ENCODE assay signal across 8 cellular contexts in genomic region chr1:182301467-182302198, GRCh38.
DNase-seq lines count a peak whose midpoint lies in the region; ATAC-seq and TF ChIP-seq lines count a peak whose summit lies in the region.

No MANE protein-coding gene starts in this region.

- POLR2A ChIA-PET in WTC11 (lab: Charles Lee), result no interaction called here

- no peaks in the 10 kb centered on the region for H3K27me3 Mint-ChIP-seq in WTC11 (ENCODE audit: low read depth)
- H3K27me3 Mint-ChIP-seq in stimulated activated naive CD8-positive, alpha-beta T cell treated with anti-CD3 and anti-CD28 coated beads, Interleukin-15, amount 100 ng/mL, for 72 hours, result no peaks in the 10 kb centered on the region

- DNase-seq in AML-193 (lab: John Stamatoyannopoulos, UW) (peak; percentile 53 to 68), H7 (peak; percentile 32), WTC11 (ENCODE audit: low spot score) (no peak), Right ventricle myocardium superior (peak; percentile 71)
- peak in 1 of 2 donors; percentile 23 for DNase-seq in stimulated activated naive CD8-positive, alpha-beta T cell treated with anti-CD3 and anti-CD28 coated beads, Interleukin-15, amount 100 ng/mL, for 72 hours

- intact Hi-C loops in Right ventricle myocardium superior (cut with DNase I), result loop anchor here (10.0 kb wide), 1 partner anchor 93 kb away; the partner anchor contains the start of gene GLUL

- CTCF ChIA-PET in WTC11 (lab: Charles Lee), result interaction anchor here (0.6 to 2.0 kb wide), 4 partner anchors 159 to 411 kb away, joined by 3 to 6 read pairs (median 3); no protein-coding TSS in a partner anchor

- TF ChIP-seq CTCF in WTC11 (IDR thresholded peaks at IDR 0.05), result no peak

- H3K36me3 Mint-ChIP-seq in WTC11, result no peaks in the 10 kb centered on the region

- no peaks in the 10 kb centered on the region for H3K27me3 ChIP-seq in H7 (ENCODE audit: control insufficient read depth, insufficient read depth, low read length)

- H3K4me3 ChIP-seq in H7 (ENCODE audit: insufficient read depth, low read depth, low read length), result no peak overlapping the region

- H3K4me1 Mint-ChIP-seq in WTC11, result peaks cover 14% of the 10 kb centered on the region
- peaks cover 28% of the 10 kb centered on the region for H3K4me1 Mint-ChIP-seq in stimulated activated naive CD8-positive, alpha-beta T cell treated with anti-CD3 and anti-CD28 coated beads, Interleukin-15, amount 100 ng/mL, for 72 hours

- H3K9me3 Mint-ChIP-seq in WTC11, result peaks cover 11% of the 10 kb centered on the region; the same call in 1 of the 2 replicates
- H3K9me3 Mint-ChIP-seq in stimulated activated naive CD8-positive, alpha-beta T cell treated with anti-CD3 and anti-CD28 coated beads, Interleukin-15, amount 100 ng/mL, for 72 hours, result no peaks in the 10 kb centered on the region

- no peaks in the 10 kb centered on the region for H3K36me3 ChIP-seq in H7 (replicated peaks; ENCODE audit: control insufficient read depth, insufficient read depth, low read length)

- H3K4me3 Mint-ChIP-seq in WTC11, result no peak overlapping the region
- H3K4me3 Mint-ChIP-seq in stimulated activated naive CD8-positive, alpha-beta T cell treated with anti-CD3 and anti-CD28 coated beads, Interleukin-15, amount 100 ng/mL, for 72 hours, result no peak overlapping the region

- H3K27ac Mint-ChIP-seq in WTC11, result no peak overlapping the region
- peak overlapping the region in 1 of 2 donors; percentile 50 for H3K27ac Mint-ChIP-seq in stimulated activated naive CD8-positive, alpha-beta T cell treated with anti-CD3 and anti-CD28 coated beads, Interleukin-15, amount 100 ng/mL, for 72 hours

- peak; percentile 32; the same call in 1 of the 2 replicates for ATAC-seq in WTC11
- ATAC-seq in Right ventricle myocardium superior (ENCODE audit: poor library complexity), result peak; percentile 76
- ATAC-seq in stimulated activated naive CD8-positive, alpha-beta T cell treated with anti-CD3 and anti-CD28 coated beads, Interleukin-15, amount 100 ng/mL, for 72 hours, result peak; percentile 76
- no peak for ATAC-seq in GM21737 (IDR thresholded peaks at IDR 0.05; ENCODE audit: unreplicated experiment)
- no peak for ATAC-seq in GM21825 (IDR thresholded peaks at IDR 0.05; ENCODE audit: unreplicated experiment)
- no peak for ATAC-seq in HG02884 (IDR thresholded peaks at IDR 0.05; ENCODE audit: unreplicated experiment)

TF ChIP-seq in WTC11, 78 proteins besides CTCF, POLR2A, EP300 and RAD21:
- TF ChIP-seq SMAD3 (CRISPR knock-in tag; IDR thresholded peaks at IDR 0.05; ENCODE audit: borderline replicate concordance) (no peak), ESRRA (CRISPR knock-in tag; IDR thresholded peaks at IDR 0.05; ENCODE audit: borderline replicate concordance) (no peak), GABPB1 (CRISPR knock-in tag; IDR thresholded peaks at IDR 0.05) (peak; percentile 94), MYBL2 (CRISPR knock-in tag; IDR thresholded peaks at IDR 0.05) (no peak), USF2 (CRISPR knock-in tag; IDR thresholded peaks at IDR 0.05) (no peak)

Comparison
In these comparisons a context has a peak if more than half of its experiments do, and no peak if none do; other contexts are left out.
1. ATAC-seq: peak in WTC11 (single experiment), Right ventricle myocardium superior (single experiment) and stimulated activated naive CD8-positive, alpha-beta T cell treated with anti-CD3 and anti-CD28 coated beads, Interleukin-15, amount 100 ng/mL, for 72 hours (single experiment); none in GM21737 (single experiment), GM21825 (single experiment) and HG02884 (single experiment).